2 cellular contexts compared by ENCODE assay signal in genomic region chr17:76268991-76269981, GRCh38.
A peak's percentile ranks its signal among the peaks of the same experiment; 100 is the strongest.
TF ChIP-seq lines count a peak whose summit lies in the region.

No MANE protein-coding gene starts in this region.

TF ChIP-seq in IMR-90, 13 proteins besides CTCF, POLR2A, EP300 and RAD21:
- no peak for TF ChIP-seq NFE2L2 (IDR thresholded peaks at IDR 0.05; ENCODE audit: low read depth, low read length)
- no peak for TF ChIP-seq MAFK (IDR thresholded peaks at IDR 0.05; ENCODE audit: low read depth, low read length)
- TF ChIP-seq BHLHE40 (IDR thresholded peaks at IDR 0.05; ENCODE audit: low read depth, low read length) = no peak
- no peak for TF ChIP-seq FOS (IDR thresholded peaks at IDR 0.05; ENCODE audit: low read depth, low read length)
- no peak for TF ChIP-seq RCOR1 (IDR thresholded peaks at IDR 0.05; ENCODE audit: insufficient replicate concordance, low read length)
- TF ChIP-seq CHD1 (IDR thresholded peaks at IDR 0.05; ENCODE audit: low read depth, low read length) = no peak
- TF ChIP-seq USF2 (IDR thresholded peaks at IDR 0.05; ENCODE audit: low read depth, low read length) = no peak
- no peak for TF ChIP-seq RFX5 (IDR thresholded peaks at IDR 0.05; ENCODE audit: low read depth, low read length)
- TF ChIP-seq SMC3 (IDR thresholded peaks at IDR 0.05; ENCODE audit: low read depth, low read length) = no peak
- no peak for TF ChIP-seq CEBPB (IDR thresholded peaks at IDR 0.05; ENCODE audit: low read depth, low read length)
- TF ChIP-seq MXI1 (IDR thresholded peaks at IDR 0.05; ENCODE audit: borderline replicate concordance, low read depth, low read length) = no peak
- TF ChIP-seq MAZ (IDR thresholded peaks at IDR 0.05; ENCODE audit: borderline replicate concordance, low read depth, low read length) = no peak
- no peak for TF ChIP-seq ELK1 (IDR thresholded peaks at IDR 0.05; ENCODE audit: borderline replicate concordance, low read depth, low read length)

TF ChIP-seq in GM12878, 131 proteins besides CTCF, POLR2A, EP300 and RAD21 (continues in another document):
- no peak for TF ChIP-seq JUNB (IDR thresholded peaks at IDR 0.05)
- TF ChIP-seq ZNF592 (IDR thresholded peaks at IDR 0.05) = no peak
- TF ChIP-seq PAX8 (IDR thresholded peaks at IDR 0.05) = no peak
- TF ChIP-seq RAD51 (IDR thresholded peaks at IDR 0.05) = no peak
- TF ChIP-seq POLR2AphosphoS2 (IDR thresholded peaks at IDR 0.05; ENCODE audit: low read depth, low read length) = no peak
- no peak for TF ChIP-seq PBX3 (IDR thresholded peaks at IDR 0.05; ENCODE audit: insufficient replicate concordance, low read depth, low read length)
- no peak for TF ChIP-seq SIN3A (IDR thresholded peaks at IDR 0.05; ENCODE audit: low read depth, low read length)
- TF ChIP-seq RCOR1 (conservative IDR thresholded peaks at IDR 0.05; ENCODE audit: low read depth, low read length) = no peak
- 0 out of 2 replicates have a peak, but pooled peaks have one; percentile 32 for TF ChIP-seq IKZF1 (conservative IDR thresholded peaks at IDR 0.05)
- TF ChIP-seq SMARCA5 (IDR thresholded peaks at IDR 0.05) = no peak
- no peak for TF ChIP-seq NR2C1 (IDR thresholded peaks at IDR 0.05)
- no peak for TF ChIP-seq ZBTB11 (CRISPR knock-in tag; IDR thresholded peaks at IDR 0.05)
- no peak for TF ChIP-seq CEBPB (IDR thresholded peaks at IDR 0.05; ENCODE audit: borderline replicate concordance in 1 of 2, low read depth in 2 of 2, low read length in 2 of 2)
- no peak for TF ChIP-seq SREBF1 (IDR thresholded peaks at IDR 0.05; ENCODE audit: low read length)
- no peak for TF ChIP-seq TAF1 (IDR thresholded peaks at IDR 0.05; ENCODE audit: borderline replicate concordance, low read depth, low read length)
- TF ChIP-seq YY1 (IDR thresholded peaks at IDR 0.05; ENCODE audit: low read depth, low read length) = no peak
- TF ChIP-seq E2F8 (IDR thresholded peaks at IDR 0.05; ENCODE audit: low read depth, partially characterized antibody) = no peak
- no peak for TF ChIP-seq MYC (IDR thresholded peaks at IDR 0.05; ENCODE audit: insufficient read depth, insufficient read length, insufficient replicate concordance, low read length, severe bottlenecking)
- TF ChIP-seq POU2F2 (IDR thresholded peaks at IDR 0.05; ENCODE audit: borderline replicate concordance, low read depth, low read length) = peak; percentile 62
- no peak for TF ChIP-seq MTA3 (IDR thresholded peaks at IDR 0.05; ENCODE audit: borderline replicate concordance, low read length)
- no peak for TF ChIP-seq ASH2L (IDR thresholded peaks at IDR 0.05; ENCODE audit: borderline replicate concordance, low read depth)
- TF ChIP-seq BRCA1 (IDR thresholded peaks at IDR 0.05; ENCODE audit: low read depth, low read length) = no peak
- no peak for TF ChIP-seq MXI1 (IDR thresholded peaks at IDR 0.05; ENCODE audit: low read depth, low read length)
- no peak for TF ChIP-seq E2F4 (IDR thresholded peaks at IDR 0.05; ENCODE audit: low read depth, low read length)
- TF ChIP-seq ELK1 (IDR thresholded peaks at IDR 0.05; ENCODE audit: low read depth, low read length) = no peak
- no peak for TF ChIP-seq ZNF217 (IDR thresholded peaks at IDR 0.05)
- peak; percentile 20; the same call in 1 of the 2 replicates for TF ChIP-seq NKRF (conservative IDR thresholded peaks at IDR 0.05)
- no peak for TF ChIP-seq ZNF24 (IDR thresholded peaks at IDR 0.05)
- TF ChIP-seq ZBED1 (IDR thresholded peaks at IDR 0.05; ENCODE audit: borderline replicate concordance) = 0 out of 2 replicates have a peak, but pooled peaks have one; percentile 6
- peak; percentile 23; the same call in 1 of the 2 replicates for TF ChIP-seq MTA2 (IDR thresholded peaks at IDR 0.05; ENCODE audit: low read depth)
- TF ChIP-seq RELA (IDR thresholded peaks at IDR 0.05; ENCODE audit: borderline replicate concordance, partially characterized antibody) = no peak
- TF ChIP-seq GABPA (IDR thresholded peaks at IDR 0.05; ENCODE audit: low read depth) = no peak
- TF ChIP-seq FOXM1 (IDR thresholded peaks at IDR 0.05; ENCODE audit: low read depth, low read length) = no peak
- no peak for TF ChIP-seq JUND (IDR thresholded peaks at IDR 0.05; ENCODE audit: low read depth, low read length)
- TF ChIP-seq HCFC1 (IDR thresholded peaks at IDR 0.05; ENCODE audit: low read length) = no peak
- TF ChIP-seq SMAD5 (IDR thresholded peaks at IDR 0.05; ENCODE audit: low read depth) = no peak; the same call in 1 of the 2 replicates
- no peak for TF ChIP-seq ZNF384 (IDR thresholded peaks at IDR 0.05; ENCODE audit: borderline replicate concordance, low read depth, low read length)
- TF ChIP-seq BMI1 (IDR thresholded peaks at IDR 0.05; ENCODE audit: borderline replicate concordance) = no peak
- no peak for TF ChIP-seq RUNX3 (IDR thresholded peaks at IDR 0.05; ENCODE audit: low read length)
- TF ChIP-seq, protein P1, sequence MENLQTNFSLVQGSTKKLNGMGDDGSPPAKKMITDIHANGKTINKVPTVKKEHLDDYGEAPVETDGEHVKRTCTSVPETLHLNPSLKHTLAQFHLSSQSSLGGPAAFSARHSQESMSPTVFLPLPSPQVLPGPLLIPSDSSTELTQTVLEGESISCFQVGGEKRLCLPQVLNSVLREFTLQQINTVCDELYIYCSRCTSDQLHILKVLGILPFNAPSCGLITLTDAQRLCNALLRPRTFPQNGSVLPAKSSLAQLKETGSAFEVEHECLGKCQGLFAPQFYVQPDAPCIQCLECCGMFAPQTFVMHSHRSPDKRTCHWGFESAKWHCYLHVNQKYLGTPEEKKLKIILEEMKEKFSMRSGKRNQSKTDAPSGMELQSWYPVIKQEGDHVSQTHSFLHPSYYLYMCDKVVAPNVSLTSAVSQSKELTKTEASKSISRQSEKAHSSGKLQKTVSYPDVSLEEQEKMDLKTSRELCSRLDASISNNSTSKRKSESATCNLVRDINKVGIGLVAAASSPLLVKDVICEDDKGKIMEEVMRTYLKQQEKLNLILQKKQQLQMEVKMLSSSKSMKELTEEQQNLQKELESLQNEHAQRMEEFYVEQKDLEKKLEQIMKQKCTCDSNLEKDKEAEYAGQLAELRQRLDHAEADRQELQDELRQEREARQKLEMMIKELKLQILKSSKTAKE (IDR thresholded peaks at IDR 0.05; ENCODE audit: low read depth, poor library complexity, severe bottlenecking) = no peak
